8 cellular contexts compared by ENCODE assay signal in the genomic region with DNA sequence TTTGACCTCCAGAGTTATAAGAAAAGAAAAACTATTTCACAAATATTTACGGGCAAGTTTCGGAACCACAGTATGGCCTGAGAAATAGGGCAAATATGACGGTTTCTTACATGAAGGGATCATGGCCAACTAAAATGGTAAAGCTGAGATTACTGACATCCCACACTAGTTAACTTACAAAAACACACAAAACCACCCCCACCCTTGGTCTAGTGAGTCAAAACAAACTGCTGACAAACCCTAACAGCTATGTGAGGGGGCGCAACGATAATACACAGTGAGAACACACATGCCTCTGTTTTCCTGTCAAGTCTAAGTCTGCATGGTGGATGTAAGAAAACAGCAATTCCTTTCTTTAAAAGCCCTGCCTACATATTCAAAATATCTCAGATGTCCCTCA. TPM values are rescaled to one million over a fixed set of nuclear protein-coding genes. Genes with fewer than 3 reads are reported as not detected.
DNase-seq lines count a peak whose midpoint lies in the region; ATAC-seq, FAIRE-seq and TF ChIP-seq lines count a peak whose summit lies in the region.

No MANE protein-coding gene starts in this region.

- H3K36me3 Mint-ChIP-seq in effector memory CD8-positive, alpha-beta T cell (ENCODE audit: insufficient read depth), result peaks cover 47% of the 10 kb centered on the region
- peaks cover 86% of the 10 kb centered on the region for H3K36me3 Mint-ChIP-seq in stimulated activated naive CD8-positive, alpha-beta T cell treated with anti-CD3 and anti-CD28 coated beads, Interleukin-15, Interleukin-2, amounts not matched to agents 100 ng/mL and 50 ng/mL, for 24 hours (ENCODE audit: low read depth)

- FAIRE-seq in HTR-8/SVneo (lab: Jason Lieb, UNC) (peak; percentile 46), D721Med (lab: Jason Lieb, UNC) (no peak)

- H3K9me3 Mint-ChIP-seq in effector memory CD8-positive, alpha-beta T cell, result no peaks in the 10 kb centered on the region
- H3K9me3 Mint-ChIP-seq in stimulated activated naive CD8-positive, alpha-beta T cell treated with anti-CD3 and anti-CD28 coated beads, Interleukin-15, Interleukin-2, amounts not matched to agents 100 ng/mL and 50 ng/mL, for 24 hours, result no peaks in the 10 kb centered on the region

- peak overlapping the region; percentile 75 to 82 for H3K4me3 Mint-ChIP-seq in effector memory CD8-positive, alpha-beta T cell
- peak overlapping the region; percentile 64 for H3K4me3 Mint-ChIP-seq in stimulated activated naive CD8-positive, alpha-beta T cell treated with anti-CD3 and anti-CD28 coated beads, Interleukin-15, Interleukin-2, amounts not matched to agents 100 ng/mL and 50 ng/mL, for 24 hours

- intact Hi-C loops in left colon (cut with DNase I, micrococcal nuclease), result no loop called here

- H3K4me1 Mint-ChIP-seq in effector memory CD8-positive, alpha-beta T cell (ENCODE audit: low read depth in 2 of 2), result peaks cover 37 to 72% of the 10 kb centered on the region in 2 donors
- H3K4me1 Mint-ChIP-seq in stimulated activated naive CD8-positive, alpha-beta T cell treated with anti-CD3 and anti-CD28 coated beads, Interleukin-15, Interleukin-2, amounts not matched to agents 100 ng/mL and 50 ng/mL, for 24 hours (ENCODE audit: low read depth), result peaks cover 89% of the 10 kb centered on the region

- TF ChIP-seq CTCF in D721Med (IDR thresholded peaks at IDR 0.05; ENCODE audit: insufficient read depth, missing control alignments), result no peak

- peak; percentile 60 for ATAC-seq in GM19395 (IDR thresholded peaks at IDR 0.05; ENCODE audit: unreplicated experiment)
- peak; percentile 80 for ATAC-seq in effector memory CD8-positive, alpha-beta T cell (replicated peaks)
- ATAC-seq in HG03457 (IDR thresholded peaks at IDR 0.05; ENCODE audit: unreplicated experiment), result no peak
- ATAC-seq in left colon, result no peak

- H3K27me3 Mint-ChIP-seq in effector memory CD8-positive, alpha-beta T cell, result no peaks in the 10 kb centered on the region
- no peaks in the 10 kb centered on the region for H3K27me3 Mint-ChIP-seq in stimulated activated naive CD8-positive, alpha-beta T cell treated with anti-CD3 and anti-CD28 coated beads, Interleukin-15, Interleukin-2, amounts not matched to agents 100 ng/mL and 50 ng/mL, for 24 hours

- DNase-seq in Ammon's horn (ENCODE audit: low spot score) (peak; percentile 66), HTR-8/SVneo (ENCODE audit: insufficient read length, low spot score) (peak; percentile 14), left colon (no peak), D721Med (ENCODE audit: insufficient read length, low spot score) (no peak)
- DNase-seq in effector memory CD8-positive, alpha-beta T cell, result peak in 2 of 3 experiments; percentile 23 to 36

- peak overlapping the region; percentile 86 to 94 for H3K27ac Mint-ChIP-seq in effector memory CD8-positive, alpha-beta T cell
- H3K27ac Mint-ChIP-seq in stimulated activated naive CD8-positive, alpha-beta T cell treated with anti-CD3 and anti-CD28 coated beads, Interleukin-15, Interleukin-2, amounts not matched to agents 100 ng/mL and 50 ng/mL, for 24 hours, result peak overlapping the region; percentile 74

RNA-seq across cellular contexts. Expression of gene CBLB, which starts 32.3 kb away (rescaled TPM):
- total RNA-seq in left colon, result 10 to 100 TPM; 36.7 to 50.2 TPM

Comparison
In these comparisons a context has a peak if more than half of its experiments do, and no peak if none do; other contexts are left out.
1. DNase-seq: peak in Ammon's horn (single experiment), HTR-8/SVneo (single experiment) and effector memory CD8-positive, alpha-beta T cell (2 of 3); none in left colon (0 of 2) and D721Med (single experiment).
2. ATAC-seq: peak in GM19395 (single experiment) and effector memory CD8-positive, alpha-beta T cell (single experiment); none in HG03457 (single experiment) and left colon (single experiment).